15 cellular contexts compared by ENCODE assay signal in the genomic region with DNA sequence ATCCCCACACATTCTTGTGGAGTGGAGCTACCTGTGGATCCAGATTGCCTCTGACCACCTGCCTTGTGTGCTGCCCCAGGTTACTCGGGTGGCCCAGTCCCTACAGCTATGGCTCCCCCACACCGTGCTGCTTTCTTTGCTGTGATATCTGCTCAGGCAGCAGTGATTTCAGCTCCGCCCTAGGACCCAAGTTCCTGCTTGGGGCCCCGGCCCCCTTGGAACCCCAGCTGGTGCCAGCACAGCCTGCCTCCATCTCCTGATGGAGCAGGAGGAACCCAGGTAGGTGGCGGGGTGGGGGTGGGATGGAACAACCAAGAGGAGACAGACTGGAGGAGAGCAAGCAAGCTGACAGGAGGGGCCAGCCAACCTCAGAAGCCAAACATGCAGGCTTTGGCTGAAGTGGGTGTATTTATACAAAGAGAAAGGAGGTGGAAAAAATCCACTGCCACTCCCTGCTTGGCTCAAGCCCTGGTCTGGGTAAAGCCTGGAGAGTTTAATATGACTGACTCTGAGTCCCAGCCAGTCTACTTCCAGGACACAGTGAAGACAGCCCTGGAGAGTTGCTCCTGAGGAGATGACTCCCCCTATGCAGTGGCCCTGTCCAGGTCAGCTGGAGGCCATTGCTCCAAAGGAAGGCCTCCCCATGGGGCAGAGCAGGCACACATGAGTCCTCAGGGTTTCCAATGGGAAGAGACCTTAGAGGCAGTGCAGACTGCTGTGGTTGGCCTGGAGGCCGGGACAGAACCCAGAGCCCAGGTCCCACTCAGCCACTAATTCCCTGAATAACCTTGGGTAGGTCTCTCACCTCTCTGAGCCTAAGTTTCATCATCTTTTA.
DNase-seq lines count a peak whose midpoint lies in the region; ATAC-seq lines count a peak whose summit lies in the region.
"Had no signal": no experiment of that assay in that cellular context is flagged by ENCODE, and none has a peak within 500 bp of the region (broad histone marks: within the 10 kb centered on the region; RNA-seq: fewer than 3 reads in every experiment).

No MANE protein-coding gene starts in this region.

- H3K9me3 ChIP-seq in aorta (ENCODE audit: control insufficient read depth, low read length) = no peaks in the 10 kb centered on the region
- H3K9me3 ChIP-seq: BE2C, Caco-2 had no signal

- no peaks in the 10 kb centered on the region for H3K36me3 ChIP-seq in aorta (ENCODE audit: control insufficient read depth in 1 of 2, insufficient read depth in 2 of 2, low read length in 1 of 2)
- H3K36me3 ChIP-seq: BE2C had no signal

- DNase-seq in EH (ENCODE audit: low read depth) = peak; percentile 3
- peak; percentile 33 for DNase-seq in astrocyte of the hippocampus (ENCODE audit: low read depth, low spot score)
- DNase-seq in islet precursor cell = peak; percentile 32
- DNase-seq in aorta = no peak
- DNase-seq in LoVo (ENCODE audit: low spot score) = no peak
- DNase-seq in activated gamma-delta T cell treated with Interleukin-2 at 50 U/mL for 16 hours = no peak
- DNase-seq: BE2C; Caco-2; CD8-positive, alpha-beta memory T cell; DND-41; GF-D8; GOT3; H9; KG1 had no signal

- intact Hi-C loops in aorta (cut with DNase I) = no loop called here

- 61 to 62% methylated on average over 6 of the region's 6 CpGs for WGBS in aorta, 2 donors

- no peak overlapping the region for H3K4me3 ChIP-seq in aorta (ENCODE audit: low read length in 2 of 2)

- peak; percentile 22 for ATAC-seq in aorta (ENCODE audit: low FRiP score)
- no peak for ATAC-seq in GM18511 (IDR thresholded peaks at IDR 0.05; ENCODE audit: unreplicated experiment)

- H3K4me1 ChIP-seq in aorta (ENCODE audit: control insufficient read depth in 1 of 2, insufficient read depth in 2 of 2, low read length in 2 of 2) = peaks cover 0 to 2% of the 10 kb centered on the region in 2 donors
- H3K4me1 ChIP-seq: BE2C, Caco-2 had no signal

- no peak overlapping the region for H3K27ac ChIP-seq in aorta (ENCODE audit: low read depth in 1 of 2, low read length in 2 of 2)

- H3K27me3 ChIP-seq in aorta (ENCODE audit: control insufficient read depth in 1 of 2, insufficient read depth in 2 of 2, low read length in 1 of 2) = no peaks in the 10 kb centered on the region
- H3K27me3 ChIP-seq: BE2C had no signal

Comparison
In these comparisons a context has a peak if more than half of its experiments do, and no peak if none do; other contexts are left out.
1. DNase-seq: peak in EH (single experiment), astrocyte of the hippocampus (single experiment) and islet precursor cell (single experiment); none in aorta (0 of 2), LoVo (single experiment) and activated gamma-delta T cell treated with Interleukin-2 at 50 U/mL for 16 hours (single experiment).